13 cellular contexts compared by ENCODE assay signal in the genomic region with DNA sequence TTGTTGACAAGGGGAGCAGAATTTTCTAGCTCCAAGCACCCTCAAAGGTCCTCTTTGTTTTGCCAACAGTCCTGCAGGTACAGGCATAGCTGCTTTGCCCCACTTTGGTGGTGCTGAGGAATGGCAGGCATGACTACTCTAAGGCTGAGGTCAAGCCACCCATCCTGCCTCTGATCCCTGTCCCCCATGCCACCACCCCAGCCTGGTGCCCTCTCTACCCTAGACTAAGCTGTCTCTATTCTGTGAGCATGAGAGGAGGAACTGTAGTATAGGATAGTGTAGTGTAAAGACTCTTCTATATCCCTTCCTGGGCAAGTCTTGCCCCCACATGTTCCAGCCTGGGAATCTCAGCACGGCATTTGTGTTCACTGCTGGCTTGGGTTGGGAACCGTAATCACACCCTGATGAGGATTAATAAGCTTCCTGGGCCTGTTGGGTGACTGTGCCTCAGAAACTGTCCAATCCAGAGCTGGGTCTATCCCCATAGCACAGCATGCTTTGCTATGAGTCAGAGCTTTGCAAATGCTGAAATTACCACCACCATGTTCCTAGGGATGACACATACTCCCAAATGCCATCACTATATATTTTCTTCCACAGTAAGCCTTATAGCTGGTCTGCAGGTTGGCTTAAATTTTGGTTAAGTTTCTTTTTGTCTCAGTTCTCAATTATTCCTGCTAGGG.
DNase-seq lines count a peak whose midpoint lies in the region; ATAC-seq, FAIRE-seq and TF ChIP-seq lines count a peak whose summit lies in the region.
"Had no signal": no experiment of that assay in that cellular context is flagged by ENCODE, and none has a peak within 500 bp of the region (broad histone marks: within the 10 kb centered on the region; RNA-seq: fewer than 3 reads in every experiment).

No MANE protein-coding gene starts in this region.

- peak overlapping the region in 1 of 3 experiments; percentile 49 for H3K4me3 ChIP-seq in keratinocyte (ENCODE audit: control insufficient read depth in 2 of 3, extremely low read depth in 1 of 3, insufficient read depth in 2 of 3, low read depth in 1 of 3, low read length in 3 of 3)

- H3K4me2 ChIP-seq in keratinocyte (ENCODE audit: control insufficient read depth, extremely low read depth, insufficient read depth, low read depth, low read length) = peak overlapping the region; percentile 87

- DNase-seq in ACHN = peak; percentile 62
- DNase-seq in HFFc6 = peak; percentile 95
- peak; percentile 94 for DNase-seq in amniotic epithelial cell (ENCODE audit: low read depth)
- peak; percentile 90 for DNase-seq in keratinocyte (ENCODE audit: low read depth, low spot score)
- no peak for DNase-seq in NCI-H510A (lab: John Stamatoyannopoulos, UW)
- DNase-seq in T-helper 17 cell = no peak
- DNase-seq: NCI-H524; stimulated activated CD4-positive, alpha-beta T cell treated with anti-CD3 and anti-CD28 coated beads, Interleukin-1b, Interleukin-23, amount 100 ng/mL, for 48 hours; T-helper 9 cell had no signal

- TF ChIP-seq CTCF in HFFc6 (IDR thresholded peaks at IDR 0.05) = no peak
- no peak for TF ChIP-seq CTCF in keratinocyte (optimal IDR thresholded peaks at IDR 0.05 in 1 of 3, IDR thresholded peaks at IDR 0.05 in 1 of 3, conservative IDR thresholded peaks at IDR 0.05 in 1 of 3; ENCODE audit: extremely low read depth in 1 of 3, insufficient read depth in 2 of 3, low read length in 3 of 3)

- H3K27ac Mint-ChIP-seq in HFFc6 (peak overlapping the region; percentile 77), T-helper 17 cell (no peak overlapping the region)

- ATAC-seq in T-helper 17 cell = no peak
- no peak for ATAC-seq in GM18870 (IDR thresholded peaks at IDR 0.05; ENCODE audit: unreplicated experiment)
- ATAC-seq in HG03159 (IDR thresholded peaks at IDR 0.05; ENCODE audit: unreplicated experiment) = no peak
- ATAC-seq: HepG2 had no signal

- peak; percentile 100 for FAIRE-seq in keratinocyte (lab: Jason Lieb, UNC)
- FAIRE-seq: endometrium, HepG2 had no signal

- dilution Hi-C loops in keratinocyte (cut with MboI; ENCODE audit: extremely low pct_ligation_motif_present, low sequenced_read_pairs) = no loop called here

- no peaks in the 10 kb centered on the region for H3K9me3 Mint-ChIP-seq in HFFc6

- in situ Hi-C loops in ACHN (cut with HindIII; ENCODE audit: low pct_ligation_motif_present, low pct_unique_long_range_greater_than_20kb, low sequenced_read_pairs) = no loop called here

- H3K27me3 Mint-ChIP-seq in HFFc6 (ENCODE audit: insufficient read depth) = no peaks in the 10 kb centered on the region; the same call in 1 of the 2 replicates
- H3K27me3 Mint-ChIP-seq in T-helper 17 cell = no peaks in the 10 kb centered on the region

- no peaks in the 10 kb centered on the region for H3K9me1 ChIP-seq in keratinocyte (ENCODE audit: control insufficient read depth, extremely low read depth, insufficient read depth, low read length)

- H3K4me1 Mint-ChIP-seq in HFFc6 (ENCODE audit: low read depth) (peaks cover 32% of the 10 kb centered on the region), T-helper 17 cell (peaks cover 3% of the 10 kb centered on the region)

- H3K79me2 ChIP-seq in keratinocyte (ENCODE audit: control insufficient read depth, insufficient read depth, low read length) = no peaks in the 10 kb centered on the region

- H3K4me3 Mint-ChIP-seq in HFFc6 (peak overlapping the region; percentile 54), T-helper 17 cell (no peak overlapping the region)

- no peaks in the 10 kb centered on the region for H3K36me3 ChIP-seq in keratinocyte (ENCODE audit: control insufficient read depth in 2 of 2, extremely low read depth in 1 of 2, insufficient read depth in 2 of 2, low read length in 2 of 2)

- H4K20me1 ChIP-seq in keratinocyte (ENCODE audit: control insufficient read depth, extremely low read depth, insufficient read depth, low read length) = no peaks in the 10 kb centered on the region

- H3K9ac ChIP-seq in keratinocyte (ENCODE audit: control insufficient read depth, extremely low read depth, insufficient read depth, low read length) = peak overlapping the region; percentile 69

- H3K27ac ChIP-seq in keratinocyte (ENCODE audit: control insufficient read depth, insufficient read depth, low read length) = peak overlapping the region; percentile 97

- peak overlapping the region; percentile 95 for H2AFZ ChIP-seq in keratinocyte (ENCODE audit: control insufficient read depth, low read length)

- H3K9me3 ChIP-seq in keratinocyte (ENCODE audit: control insufficient read depth, low read depth, low read length) (no peaks in the 10 kb centered on the region), T-helper 17 cell (ENCODE audit: control insufficient read depth, low read length, poor library complexity, severe bottlenecking) (no peaks in the 10 kb centered on the region)

- no peaks in the 10 kb centered on the region for H3K27me3 ChIP-seq in keratinocyte (ENCODE audit: control insufficient read depth, extremely low read depth, insufficient read depth, low read length)

- peaks cover 20% of the 10 kb centered on the region for H3K4me1 ChIP-seq in keratinocyte (ENCODE audit: control insufficient read depth, extremely low read depth, insufficient read depth, low read length)

- no peaks in the 10 kb centered on the region; the same call in 1 of the 2 replicates for H3K36me3 Mint-ChIP-seq in HFFc6 (ENCODE audit: low read depth)
- peaks cover 2% of the 10 kb centered on the region for H3K36me3 Mint-ChIP-seq in T-helper 17 cell (ENCODE audit: low read depth)

Comparison
In these comparisons a context has a peak if more than half of its experiments do, and no peak if none do; other contexts are left out.
1. DNase-seq: peak in ACHN (single experiment), HFFc6 (single experiment), amniotic epithelial cell (single experiment) and keratinocyte (single experiment); none in NCI-H510A (single experiment) and T-helper 17 cell (0 of 3).